Comparison of ENCODE assay signal across 8 cellular contexts in genomic region chr10:24556746-24557742, GRCh38.
DNase-seq lines count a peak whose midpoint lies in the region; ATAC-seq, FAIRE-seq and TF ChIP-seq lines count a peak whose summit lies in the region.

No MANE protein-coding gene starts in this region.

- H3K27ac Mint-ChIP-seq in CD8-positive, alpha-beta T cell: no peak overlapping the region

- FAIRE-seq in GM18507 (lab: Jason Lieb, UNC): peak; percentile 60
- FAIRE-seq in HTR-8/SVneo (lab: Jason Lieb, UNC): peak; percentile 95

- no peak overlapping the region for H3K27ac ChIP-seq in CD8-positive, alpha-beta T cell (ENCODE audit: low read depth, low read length)
- H3K27ac ChIP-seq in coronary artery: no peak overlapping the region

- H3K4me1 ChIP-seq in CD8-positive, alpha-beta T cell (ENCODE audit: insufficient read depth, low read length): peaks cover 3% of the 10 kb centered on the region

- no peak for ATAC-seq in CD8-positive, alpha-beta T cell
- no peak for ATAC-seq in GM19023 (IDR thresholded peaks at IDR 0.05; ENCODE audit: unreplicated experiment)

- H3K9me3 Mint-ChIP-seq in CD8-positive, alpha-beta T cell: no peaks in the 10 kb centered on the region

- peaks cover 2% of the 10 kb centered on the region for H3K27me3 Mint-ChIP-seq in CD8-positive, alpha-beta T cell (ENCODE audit: low read depth)

- no peaks in the 10 kb centered on the region for H3K27me3 ChIP-seq in CD8-positive, alpha-beta T cell (ENCODE audit: insufficient read depth, low read length)

- H3K36me3 Mint-ChIP-seq in CD8-positive, alpha-beta T cell: no peaks in the 10 kb centered on the region

- intact Hi-C loops in CD8-positive, alpha-beta T cell (cut with DNase I, micrococcal nuclease): loop anchor here in 1 of 2 experiments (2.0 to 5.0 kb wide), 2 partner anchors 1245 to 1398 kb away; no protein-coding TSS in a partner anchor

- peak; percentile 64 for TF ChIP-seq CTCF in CD8-positive, alpha-beta T cell (IDR thresholded peaks at IDR 0.05)
- no peak for TF ChIP-seq CTCF in coronary artery (IDR thresholded peaks at IDR 0.05)

- no peak overlapping the region for H3K4me3 ChIP-seq in CD8-positive, alpha-beta T cell (ENCODE audit: low read depth, low read length)
- H3K4me3 ChIP-seq in coronary artery: no peak overlapping the region

- H3K4me3 Mint-ChIP-seq in CD8-positive, alpha-beta T cell: no peak overlapping the region

- peak in 1 of 7 experiments; percentile 8 for DNase-seq in CD8-positive, alpha-beta T cell
- peak; percentile 12 for DNase-seq in GM18507 (ENCODE audit: extremely low spot score, insufficient read length, low read depth)
- peak; percentile 69 for DNase-seq in HTR-8/SVneo (ENCODE audit: insufficient read length, low spot score)
- DNase-seq in SKM-1 treated with dmso at 0.1 percent for 144 hours (lab: John Stamatoyannopoulos, UW; ENCODE audit: unreplicated experiment): peak; percentile 15
- peak; percentile 88 for DNase-seq in fibroblast of peridontal ligament (ENCODE audit: extremely low read depth)
- peak; percentile 46 for DNase-seq in non-pigmented ciliary epithelial cell (ENCODE audit: low read depth)
- DNase-seq in coronary artery (ENCODE audit: low spot score): no peak

- POLR2A ChIA-PET in CD8-positive, alpha-beta T cell (lab: Charles Lee): no interaction called here

- peaks cover 7% of the 10 kb centered on the region for H3K4me1 Mint-ChIP-seq in CD8-positive, alpha-beta T cell (ENCODE audit: low read depth)

- H3K9me3 ChIP-seq in CD8-positive, alpha-beta T cell (ENCODE audit: low read length): no peaks in the 10 kb centered on the region

- H3K36me3 ChIP-seq in CD8-positive, alpha-beta T cell (ENCODE audit: insufficient read depth, low read length): no peaks in the 10 kb centered on the region

- CTCF ChIA-PET in CD8-positive, alpha-beta T cell (lab: Charles Lee): interaction anchor here (0.7 to 1.1 kb wide), 7 partner anchors 22 to 1399 kb away, joined by 3 to 5 read pairs (median 3); no protein-coding TSS in a partner anchor
